24 cellular contexts compared by ENCODE assay signal in genomic region chr5:159132429-159133040, GRCh38.
DNase-seq lines count a peak whose midpoint lies in the region; ATAC-seq and TF ChIP-seq lines count a peak whose summit lies in the region.
"Had no signal": no experiment of that assay in that cellular context is flagged by ENCODE, and none has a peak within 500 bp of the region (broad histone marks: within the 10 kb centered on the region; RNA-seq: fewer than 3 reads in every experiment).

No MANE protein-coding gene starts in this region.

- no peaks in the 10 kb centered on the region for H3K27me3 ChIP-seq in tibial artery
- H3K27me3 ChIP-seq: cardiac muscle cell had no signal

- no peak for TF ChIP-seq CTCF in tibial artery (IDR thresholded peaks at IDR 0.05)

- ATAC-seq in HG03457 (IDR thresholded peaks at IDR 0.05; ENCODE audit: unreplicated experiment) (no peak), GM19324 (IDR thresholded peaks at IDR 0.05; ENCODE audit: low FRiP score, unreplicated experiment) (no peak)

- intact Hi-C loops in tibial artery (cut with DNase I; ENCODE audit: low total_unique reads) = loop anchor here (10.0 kb wide), 1 partner anchor 1058 kb away; no protein-coding TSS in a partner anchor

- peaks cover 0 to 14% (median 3%) of the 10 kb centered on the region in 4 donors for H3K4me1 ChIP-seq in tibial artery
- H3K4me1 ChIP-seq: Caco-2, neural progenitor cell had no signal

- H3K4me3 ChIP-seq in SK-N-MC (no peak overlapping the region), tibial artery (peak overlapping the region; percentile 11 to 19)
- H3K4me3 ChIP-seq: adrenal gland, cardiac muscle cell, lung, neural progenitor cell, skin epidermis had no signal

- H3K9ac ChIP-seq in SK-N-MC (ENCODE audit: insufficient read length) = no peak overlapping the region
- H3K9ac ChIP-seq: neural progenitor cell had no signal

- H3K36me3 ChIP-seq in SK-N-MC (ENCODE audit: insufficient read depth, low read length) (no peaks in the 10 kb centered on the region), tibial artery (no peaks in the 10 kb centered on the region)
- H3K36me3 ChIP-seq: adrenal gland, cardiac muscle cell, neural progenitor cell had no signal

- DNase-seq in DMS79 treated with DMSO at 0.1 percent for 48 hours (lab: John Stamatoyannopoulos, UW) (peak; percentile 42), DMS79 (lab: John Stamatoyannopoulos, UW) (no peak), SK-N-MC (ENCODE audit: low read depth, low spot score) (peak; percentile 5), fibroblast of gingiva (ENCODE audit: low read depth) (peak; percentile 2), tibial artery (no peak), retina (no peak)
- DNase-seq: activated CD4-positive, CD25-positive, alpha-beta regulatory T cell; activated CD8-positive, alpha-beta T cell treated with anti-CD3 and anti-CD28 coated beads for 36 hours; activated gamma-delta T cell; dorsolateral prefrontal cortex; GOT3; NCI-H1417 treated with DMSO at 0.1 percent for 48 hours; stimulated activated CD4-positive, alpha-beta T cell treated with anti-CD3 and anti-CD28 coated beads, Interleukin-2, amount 100 ng/mL, for 24 hours; T-helper 9 cell had no signal

- H3K27ac ChIP-seq in SK-N-MC = no peak overlapping the region
- peak overlapping the region; percentile 48 to 72 for H3K27ac ChIP-seq in tibial artery
- H3K27ac ChIP-seq: 22Rv1, adrenal gland, cardiac muscle cell, neural progenitor cell, RWPE1 had no signal

- H3K9me3 ChIP-seq in SK-N-MC (ENCODE audit: low read depth, low read length) (no peaks in the 10 kb centered on the region), tibial artery (no peaks in the 10 kb centered on the region)
- H3K9me3 ChIP-seq: adrenal gland, Caco-2 had no signal

Comparison
In these comparisons a context has a peak if more than half of its experiments do, and no peak if none do; other contexts are left out.
1. DNase-seq: peak in DMS79 treated with DMSO at 0.1 percent for 48 hours (single experiment), SK-N-MC (single experiment) and fibroblast of gingiva (single experiment); none in DMS79 (single experiment), tibial artery (0 of 2) and retina (single experiment).